Comparison of ENCODE assay signal across 8 cellular contexts in the genomic region with DNA sequence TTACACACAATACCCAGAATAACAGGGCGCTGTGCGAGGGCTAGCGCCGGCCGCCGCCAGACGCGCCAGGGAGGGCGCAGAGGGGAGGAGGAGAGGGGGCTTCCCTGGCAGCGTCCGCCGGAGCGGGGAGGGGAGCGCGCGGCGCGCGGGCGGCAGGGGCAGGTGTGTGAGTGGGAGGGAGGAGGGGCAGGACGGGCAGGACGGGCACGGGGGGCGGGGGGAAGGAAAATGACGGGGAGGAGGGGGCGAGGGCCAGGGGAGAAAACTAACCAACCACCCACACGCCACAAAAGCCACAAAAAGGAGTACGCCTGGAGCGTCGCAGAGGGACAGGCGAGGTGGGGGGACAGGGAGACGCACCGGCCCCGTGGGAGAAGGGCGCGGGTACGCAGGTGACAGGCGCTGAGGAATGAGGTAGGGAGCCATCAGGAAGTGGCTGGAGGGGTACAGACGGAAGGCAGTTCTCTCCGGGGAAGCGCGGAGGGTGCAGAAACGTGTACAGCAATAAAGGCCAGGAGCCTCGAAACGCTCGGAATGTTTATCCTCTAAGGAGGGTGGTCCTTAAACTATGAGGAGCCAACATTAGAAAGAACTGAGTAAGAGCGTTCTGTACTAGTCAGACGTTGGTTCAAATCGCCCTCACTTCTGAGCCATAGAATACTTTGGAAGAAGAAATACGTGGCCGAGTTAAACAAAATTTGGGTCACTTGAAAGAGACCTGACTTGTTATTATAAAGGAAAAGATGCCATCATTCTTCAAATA. TPM values are rescaled to one million over a fixed set of nuclear protein-coding genes. Genes with fewer than 3 reads are reported as not detected.
DNase-seq lines count a peak whose midpoint lies in the region; ATAC-seq and TF ChIP-seq lines count a peak whose summit lies in the region.

No MANE protein-coding gene starts in this region.

- in situ Hi-C loops in G401 (cut with HindIII; ENCODE audit: low sequenced_read_pairs), result no loop called here

- TF ChIP-seq RAD21 in liver (IDR thresholded peaks at IDR 0.05), result no peak

- DNase-seq in G401 (ENCODE audit: low spot score) (peak; percentile 58), MV-4-11 (lab: John Stamatoyannopoulos, UW) (peak; percentile 65), cerebellar cortex (ENCODE audit: low spot score) (peak; percentile 57), OCI-M2 (lab: John Stamatoyannopoulos, UW; ENCODE audit: unreplicated experiment) (no peak)
- peak; percentile 58 to 61 for DNase-seq in stimulated activated CD4-positive, alpha-beta T cell treated with anti-CD3 and anti-CD28 coated beads, Interleukin-4, amount 100 ng/mL, for 48 hours (ENCODE audit: low read depth in 2 of 2)

- TF ChIP-seq CTCF in WI38 (IDR thresholded peaks at IDR 0.05; ENCODE audit: low read depth, low read length), result no peak
- TF ChIP-seq CTCF in liver (IDR thresholded peaks at IDR 0.05; ENCODE audit: low read depth, low read length, missing input control), result no peak

- H3K4me3 ChIP-seq in WI38 (ENCODE audit: low read depth, low read length) (peak overlapping the region; percentile 69), liver (ENCODE audit: low read depth in 1 of 3, low read length in 3 of 3) (peak overlapping the region; percentile 57 to 72 (median 62))

- H3K9me3 ChIP-seq in liver (ENCODE audit: control insufficient read depth in 4 of 4, low read length in 3 of 4), result no peaks in the 10 kb centered on the region

- no peak for ATAC-seq in GM19328 (IDR thresholded peaks at IDR 0.05; ENCODE audit: unreplicated experiment)

- H3K36me3 ChIP-seq in liver (ENCODE audit: control insufficient read depth in 4 of 4, insufficient read depth in 3 of 4, low read depth in 1 of 4, low read length in 3 of 4), result no peaks in the 10 kb centered on the region

- H3K27me3 ChIP-seq in liver (ENCODE audit: control insufficient read depth in 4 of 4, insufficient read depth in 4 of 4, low read length in 3 of 4), result no peaks in the 10 kb centered on the region

- H3K9ac ChIP-seq in liver (ENCODE audit: low read depth in 1 of 2, low read length in 2 of 2), result peak overlapping the region; percentile 64 to 75

- under 1% methylated on average over 51 of the region's 51 CpGs for WGBS in liver

- peaks cover 1 to 12% (median 9%) of the 10 kb centered on the region in 4 donors for H3K4me1 ChIP-seq in liver (ENCODE audit: control insufficient read depth in 4 of 4, insufficient read depth in 4 of 4, low read length in 3 of 4)

- peak overlapping the region; percentile 93 to 98 for H3K27ac ChIP-seq in liver (ENCODE audit: low read depth in 1 of 2, low read length in 2 of 2)

TF ChIP-seq in liver, 16 proteins besides CTCF, POLR2A, EP300 and RAD21:
- TF ChIP-seq TAF1 (conservative IDR thresholded peaks at IDR 0.05) (no peak), RXRA (IDR thresholded peaks at IDR 0.05) (no peak), ZBTB33 (IDR thresholded peaks at IDR 0.05) (no peak), GABPA (IDR thresholded peaks at IDR 0.05 in 1 of 2, conservative IDR thresholded peaks at IDR 0.05 in 1 of 2) (no peak), MAX (IDR thresholded peaks at IDR 0.05) (no peak), FOXA1 (IDR thresholded peaks at IDR 0.05) (no peak), YY1 (IDR thresholded peaks at IDR 0.05) (no peak), HNF4G (IDR thresholded peaks at IDR 0.05) (no peak), HNF4A (conservative IDR thresholded peaks at IDR 0.05) (no peak), SP1 (IDR thresholded peaks at IDR 0.05) (no peak), EGR1 (IDR thresholded peaks at IDR 0.05; ENCODE audit: low read depth in 2 of 2) (no peak), FOXA2 (IDR thresholded peaks at IDR 0.05) (no peak), JUND (IDR thresholded peaks at IDR 0.05) (no peak), REST (IDR thresholded peaks at IDR 0.05) (no peak)
- TF ChIP-seq, protein P1, sequence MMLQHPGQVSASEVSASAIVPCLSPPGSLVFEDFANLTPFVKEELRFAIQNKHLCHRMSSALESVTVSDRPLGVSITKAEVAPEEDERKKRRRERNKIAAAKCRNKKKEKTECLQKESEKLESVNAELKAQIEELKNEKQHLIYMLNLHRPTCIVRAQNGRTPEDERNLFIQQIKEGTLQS (IDR thresholded peaks at IDR 0.05), result no peak

RNA-seq across cellular contexts. Expression of gene SATB1, which starts 0.7 kb away (rescaled TPM):
- total RNA-seq in G401 (2014; rRNA removed; shearing (Covaris generic)), result 0.18 TPM in 1 of 2 replicates, not detected in the other
- 10 to 100 TPM; 14.2 to 23.7 TPM for total RNA-seq in liver
- 1 to 10 TPM; 4.3 to 6.7 TPM for polyA plus RNA-seq in liver

Comparison
In these comparisons a context has a peak if more than half of its experiments do, and no peak if none do; other contexts are left out.
1. RNA of gene SATB1, which starts 0.7 kb away (total RNA-seq): 14.2 to 23.7 TPM in liver; 0.18 TPM in G401; every median in the first group is over 10 times any median in the second.